In genomic region chr19:43674630-43674982, GRCh38 we compare ENCODE assay signal across 14 cellular contexts. TPM values are rescaled to one million over a fixed set of nuclear protein-coding genes. Genes with fewer than 3 reads are reported as not detected.
DNase-seq lines count a peak whose midpoint lies in the region; ATAC-seq and TF ChIP-seq lines count a peak whose summit lies in the region.
"Had no signal": no experiment of that assay in that cellular context is flagged by ENCODE, and none has a peak within 500 bp of the region (broad histone marks: within the 10 kb centered on the region; RNA-seq: fewer than 3 reads in every experiment).

No MANE protein-coding gene starts in this region.

- peak overlapping the region; percentile 69 for H3K4me2 ChIP-seq in OCI-LY3 (ENCODE audit: low read length)

- H3K9ac ChIP-seq in OCI-LY3 (ENCODE audit: low read length) (peak overlapping the region; percentile 55; the same call in 1 of the 2 replicates), skeletal muscle tissue (ENCODE audit: low read depth in 1 of 3, low read length in 3 of 3) (no peak overlapping the region)

- H3K36me3 ChIP-seq in OCI-LY3 (replicated peaks; ENCODE audit: low read depth, low read length) (no peaks in the 10 kb centered on the region), esophagus squamous epithelium (no peaks in the 10 kb centered on the region), skeletal muscle tissue (ENCODE audit: control insufficient read depth in 3 of 3, insufficient read depth in 3 of 3, low read length in 3 of 3) (no peaks in the 10 kb centered on the region)
- H3K36me3 ChIP-seq: WERI-Rb-1 had no signal

- H3K4me3 ChIP-seq in OCI-LY3 (ENCODE audit: low read length) (no peak overlapping the region), esophagus squamous epithelium (no peak overlapping the region), skeletal muscle tissue (ENCODE audit: low read length in 3 of 3) (no peak overlapping the region)

- ATAC-seq in HG03108 (IDR thresholded peaks at IDR 0.05; ENCODE audit: unreplicated experiment) (no peak), HG03039 (IDR thresholded peaks at IDR 0.05; ENCODE audit: unreplicated experiment) (no peak)
- ATAC-seq: effector memory CD8-positive, alpha-beta T cell had no signal

- no peak overlapping the region for H2AFZ ChIP-seq in OCI-LY3 (ENCODE audit: low read depth, low read length)

- no peak overlapping the region; the same call in 1 of the 2 replicates for H3K27ac ChIP-seq in OCI-LY3 (ENCODE audit: low read length)
- peak overlapping the region; percentile 78 to 94 (median 86) for H3K27ac ChIP-seq in esophagus squamous epithelium
- H3K27ac ChIP-seq in skeletal muscle tissue (ENCODE audit: low read depth, low read length), result peak overlapping the region; percentile 68
- H3K27ac ChIP-seq: WERI-Rb-1 had no signal

- H4K20me1 ChIP-seq in OCI-LY3 (ENCODE audit: insufficient read depth, low read length), result no peaks in the 10 kb centered on the region

- peak; percentile 47 for DNase-seq in GM03348 (ENCODE audit: low spot score)
- DNase-seq in esophagus squamous epithelium (lab: John Stamatoyannopoulos, UW), result no peak
- no peak for DNase-seq in NCI-H510A (lab: John Stamatoyannopoulos, UW)
- DNase-seq in posterior vena cava (ENCODE audit: low spot score), result no peak
- DNase-seq: activated effector memory CD4-positive, alpha-beta T cell treated with anti-CD3 and anti-CD28 coated beads, Interleukin-2, amount 50 U/mL, for 16 hours; DND-41; effector memory CD8-positive, alpha-beta T cell; NCI-H510A treated with DMSO at 0.1 percent for 48 hours; stimulated activated naive CD4-positive, alpha-beta T cell treated with Interleukin-2 at 50 U/mL for 16 hours; WERI-Rb-1 had no signal

- TF ChIP-seq POLR2A in esophagus squamous epithelium (IDR thresholded peaks at IDR 0.05), result no peak

- TF ChIP-seq CTCF in OCI-LY3 (IDR thresholded peaks at IDR 0.05; ENCODE audit: low read depth, low read length) (no peak), esophagus squamous epithelium (IDR thresholded peaks at IDR 0.05) (no peak)

- no peaks in the 10 kb centered on the region for H3K9me3 ChIP-seq in OCI-LY3 (ENCODE audit: insufficient read depth, low read length)
- no peaks in the 10 kb centered on the region for H3K9me3 ChIP-seq in esophagus squamous epithelium
- no peaks in the 10 kb centered on the region for H3K9me3 ChIP-seq in skeletal muscle tissue (ENCODE audit: control insufficient read depth in 3 of 3, low read length in 3 of 3)

- intact Hi-C loops in esophagus squamous epithelium (cut with DNase I), result loop anchor here (10.0 kb wide), 1 partner anchor 110 kb away; the partner anchor contains the start of gene KCNN4
- intact Hi-C loops in posterior vena cava (cut with DNase I), result no loop called here

- H3K4me1 ChIP-seq in OCI-LY3 (ENCODE audit: low read length), result peaks cover 27% of the 10 kb centered on the region
- H3K4me1 ChIP-seq in esophagus squamous epithelium, result peaks cover 5 to 25% (median 7%) of the 10 kb centered on the region in 3 donors
- H3K4me1 ChIP-seq in skeletal muscle tissue (ENCODE audit: control insufficient read depth in 3 of 3, insufficient read depth in 3 of 3, low read length in 3 of 3), result peaks cover 3 to 4% (median 3%) of the 10 kb centered on the region in 3 donors

- 62 to 92% methylated on average over 3 of the region's 3 CpGs for WGBS in esophagus squamous epithelium, 2 donors

- H3K27me3 ChIP-seq in OCI-LY3 (ENCODE audit: low read depth, low read length) (peaks cover 8% of the 10 kb centered on the region; the same call in 1 of the 2 replicates), esophagus squamous epithelium (no peaks in the 10 kb centered on the region), skeletal muscle tissue (ENCODE audit: control insufficient read depth in 3 of 3, insufficient read depth in 3 of 3, low read length in 3 of 3) (peaks cover 0 to 8% (median 4%) of the 10 kb centered on the region in 3 donors)

- H3K79me2 ChIP-seq in OCI-LY3 (ENCODE audit: low read length), result no peaks in the 10 kb centered on the region

RNA-seq across cellular contexts. Expression of gene PLAUR, which starts 4.6 kb away (rescaled TPM):
- total RNA-seq in esophagus squamous epithelium (10 to 100 TPM in 1 of 4 donors, 1 to 10 TPM in 3; 6.7 to 31.9 (median 8.0) TPM), skeletal muscle tissue (2.1 TPM), posterior vena cava (10 to 100 TPM; 35.2 to 45.4 TPM)

RNA-seq across cellular contexts. Expression of gene CADM4, which starts 35.0 kb away (rescaled TPM):
- total RNA-seq in esophagus squamous epithelium, result 10 to 100 TPM in 3 of 4 donors, 1 to 10 TPM in 1; 8.8 to 22.8 (median 10.5) TPM
- 7.8 TPM for total RNA-seq in skeletal muscle tissue
- 1 to 10 TPM; 3.3 to 4.0 TPM for total RNA-seq in posterior vena cava

RNA-seq across cellular contexts. Expression of gene IRGC, which starts 41.3 kb away (rescaled TPM):
- not detected for total RNA-seq in esophagus squamous epithelium
- not detected for total RNA-seq in skeletal muscle tissue
- not detected for total RNA-seq in posterior vena cava

RNA-seq across cellular contexts. Expression of gene ZNF428, which starts 55.2 kb away (rescaled TPM):
- total RNA-seq in esophagus squamous epithelium (10 to 100 TPM in 2 of 4 donors, 1 to 10 TPM in 2; 7.9 to 19.3 (median 11.8) TPM), skeletal muscle tissue (44.9 TPM), posterior vena cava (10 to 100 TPM; 22.9 to 29.2 TPM)
